Comparison of ENCODE assay signal across 10 cellular contexts in genomic region chr2:109448946-109449788, GRCh38.
DNase-seq lines count a peak whose midpoint lies in the region; ATAC-seq and TF ChIP-seq lines count a peak whose summit lies in the region.
"Had no signal": no experiment of that assay in that cellular context is flagged by ENCODE, and none has a peak within 500 bp of the region (broad histone marks: within the 10 kb centered on the region; RNA-seq: fewer than 3 reads in every experiment).

No MANE protein-coding gene starts in this region.

- H2BK12ac ChIP-seq in mesenchymal stem cell (ENCODE audit: low read length in 2 of 2), result no peak overlapping the region

- ATAC-seq in HG03469 (IDR thresholded peaks at IDR 0.05; ENCODE audit: unreplicated experiment) (no peak), GM18511 (IDR thresholded peaks at IDR 0.05; ENCODE audit: unreplicated experiment) (no peak)
- ATAC-seq: stimulated activated memory B cell treated with anti-CD40 and anti-IgM and Interleukin-4, amounts not matched to agents 10 μg/mL and 1 μg/mL and 100 μg/mL, for 72 hours had no signal

- peaks cover 11% of the 10 kb centered on the region for H3K9me3 ChIP-seq in BLaER1
- peaks cover 17% of the 10 kb centered on the region for H3K9me3 ChIP-seq in mesenchymal stem cell (ENCODE audit: control insufficient read depth, low read length)

- H2BK5ac ChIP-seq in mesenchymal stem cell (ENCODE audit: low read depth, low read length, poor library complexity, severe bottlenecking), result no peak overlapping the region

- WGBS in mesenchymal stem cell, result 95% methylated on average over 20 of the region's 20 CpGs

- TF ChIP-seq POLR2A in NB4 (IDR thresholded peaks at IDR 0.05; ENCODE audit: extremely low read depth, insufficient read length), result no peak

- peak overlapping the region; percentile 19; the same call in 1 of the 2 replicates for H3K4me2 ChIP-seq in BLaER1
- no peak overlapping the region for H3K4me2 ChIP-seq in mesenchymal stem cell (ENCODE audit: low read length, poor library complexity, severe bottlenecking)

- no peak overlapping the region for H2BK120ac ChIP-seq in mesenchymal stem cell (ENCODE audit: low read depth, low read length)

- peak overlapping the region; percentile 89 for H2AK5ac ChIP-seq in mesenchymal stem cell (ENCODE audit: low read length, severe bottlenecking)

- H3K9ac ChIP-seq in BLaER1, result no peak overlapping the region
- H3K9ac ChIP-seq in mesenchymal stem cell (ENCODE audit: low read length), result no peak overlapping the region

- H3K23ac ChIP-seq in mesenchymal stem cell (ENCODE audit: low read length in 2 of 2), result no peak overlapping the region

- no peak overlapping the region for H3K4me3 ChIP-seq in BLaER1
- no peak overlapping the region for H3K4me3 ChIP-seq in NB4 (ENCODE audit: low read depth, low read length)
- no peak overlapping the region for H3K4me3 ChIP-seq in mesenchymal stem cell (ENCODE audit: insufficient read depth in 1 of 2, low read depth in 1 of 2, low read length in 2 of 2)

- no peak overlapping the region for H3K18ac ChIP-seq in mesenchymal stem cell (ENCODE audit: low read depth in 1 of 2, low read length in 2 of 2)

- no peaks in the 10 kb centered on the region for H3K79me1 ChIP-seq in mesenchymal stem cell (replicated peaks; ENCODE audit: low read length, poor library complexity, severe bottlenecking)

- peak overlapping the region; percentile 15 for H2BK15ac ChIP-seq in mesenchymal stem cell (ENCODE audit: low read depth, poor library complexity, severe bottlenecking)

- H3K27ac ChIP-seq in BLaER1 (peak overlapping the region; percentile 25; the same call in 1 of the 2 replicates), mesenchymal stem cell (ENCODE audit: low read length, poor library complexity, severe bottlenecking) (no peak overlapping the region)

- TF ChIP-seq CTCF in NB4 (IDR thresholded peaks at IDR 0.05; ENCODE audit: low read depth, low read length), result no peak

- DNase-seq in NB4 (ENCODE audit: low read depth) (peak; percentile 63), T47D (ENCODE audit: low read depth in 1 of 2, low spot score in 1 of 2) (peak; percentile 49 to 84), mesenchymal stem cell (no peak), HuH-7.5 (ENCODE audit: low spot score) (no peak), NOMO-1 treated with dmso at 0.1 percent for 144 hours (lab: John Stamatoyannopoulos, UW; ENCODE audit: unreplicated experiment) (no peak)
- DNase-seq: OCI-M1 had no signal

- H2AFZ ChIP-seq in mesenchymal stem cell (ENCODE audit: low read depth, low read length), result no peak overlapping the region

- no peak overlapping the region for H3K14ac ChIP-seq in mesenchymal stem cell (ENCODE audit: low read length in 2 of 2)

- H3K4ac ChIP-seq in mesenchymal stem cell (ENCODE audit: low read depth in 1 of 2, low read length in 2 of 2), result no peak overlapping the region

- peaks cover 39% of the 10 kb centered on the region for H3K36me3 ChIP-seq in BLaER1
- H3K36me3 ChIP-seq in mesenchymal stem cell (ENCODE audit: control insufficient read depth in 1 of 2, insufficient read depth in 2 of 2, low read depth in 1 of 2, low read length in 2 of 2), result peaks cover 8 to 18% of the 10 kb centered on the region in 2 experiments

- peak overlapping the region; percentile 4 for H4K91ac ChIP-seq in mesenchymal stem cell (ENCODE audit: low read length)

- peak overlapping the region; percentile 22 for H4K8ac ChIP-seq in mesenchymal stem cell (ENCODE audit: low read length)

- no peaks in the 10 kb centered on the region for H4K20me1 ChIP-seq in BLaER1

- in situ Hi-C loops in T47D (cut with HindIII; ENCODE audit: low pct_unique_long_range_greater_than_20kb, low sequenced_read_pairs), result no loop called here

- H3K4me1 ChIP-seq in BLaER1 (peaks cover 39% of the 10 kb centered on the region), mesenchymal stem cell (ENCODE audit: control insufficient read depth, insufficient read depth, low read depth, low read length) (peaks cover 34% of the 10 kb centered on the region)

- H3K27me3 ChIP-seq in BLaER1 (no peaks in the 10 kb centered on the region), mesenchymal stem cell (ENCODE audit: control insufficient read depth in 1 of 2, insufficient read depth in 1 of 2, low read length in 2 of 2) (no peaks in the 10 kb centered on the region)

Comparison
In these comparisons a context has a peak if more than half of its experiments do, and no peak if none do; other contexts are left out.
1. DNase-seq: peak in NB4 (single experiment) and T47D (2 of 2); none in mesenchymal stem cell (single experiment), HuH-7.5 (single experiment) and NOMO-1 treated with dmso at 0.1 percent for 144 hours (single experiment).